1 cellular context compared by ENCODE assay signal in the genomic region with DNA sequence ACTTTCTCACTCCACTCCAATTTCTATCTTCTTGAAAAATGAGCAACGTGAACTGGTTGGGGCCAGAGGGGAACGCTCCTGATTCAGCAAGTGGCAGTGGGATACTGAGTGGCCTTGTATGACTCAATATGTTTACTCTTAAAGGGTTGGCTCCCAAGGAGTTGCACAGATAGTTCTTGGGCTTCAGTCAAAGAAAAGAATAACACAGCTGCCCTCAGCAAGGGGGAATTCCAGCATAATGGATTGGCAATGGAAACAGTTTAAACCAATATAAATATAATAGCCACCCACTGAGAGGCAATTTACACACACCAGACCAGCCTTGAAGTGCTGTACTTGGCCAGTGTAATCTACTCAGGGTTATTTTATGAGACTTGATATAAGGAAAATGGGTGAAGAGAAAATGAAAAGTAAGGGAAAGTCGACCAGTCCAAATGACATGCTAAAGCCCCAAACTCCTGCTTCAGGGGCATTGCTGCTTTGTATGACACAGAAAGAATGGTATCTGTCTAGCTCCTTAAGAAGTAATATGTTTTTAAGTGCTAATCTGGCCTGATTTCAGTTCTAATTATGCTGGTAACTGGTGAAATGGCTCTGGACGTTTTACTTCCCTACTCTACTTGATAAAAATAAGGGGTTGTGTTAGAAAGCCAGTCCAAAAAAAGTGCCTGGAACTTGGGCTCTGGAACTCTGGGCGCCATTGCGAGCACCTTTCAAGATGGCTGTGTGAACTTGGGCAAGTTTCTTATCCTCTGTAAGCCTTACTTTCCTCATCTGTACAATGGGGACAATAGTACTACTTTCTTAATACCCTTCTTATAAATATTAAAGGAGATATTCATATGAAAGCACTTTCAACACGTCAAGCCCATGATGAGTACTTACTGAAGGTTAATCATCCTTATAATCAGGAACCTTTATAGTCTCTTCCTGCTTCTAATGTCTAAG.
A peak's percentile ranks its signal among the peaks of the same experiment; 100 is the strongest.
TF ChIP-seq lines count a peak whose summit lies in the region.

No MANE protein-coding gene starts in this region.

TF ChIP-seq in HEK293, 187 proteins besides CTCF, POLR2A, EP300 and RAD21 (continued from another document):
- TF ChIP-seq BCL6B (tag by site-specific recombination; IDR thresholded peaks at IDR 0.05) = no peak
- TF ChIP-seq MEIS1 (CRISPR knock-in tag; IDR thresholded peaks at IDR 0.05; ENCODE audit: borderline replicate concordance) = peak; percentile 62; the same call in 1 of the 2 replicates
- TF ChIP-seq ZNF2 (tag by site-specific recombination; IDR thresholded peaks at IDR 0.05) = peak; percentile 38; the same call in 1 of the 2 replicates
- TF ChIP-seq, protein P1, sequence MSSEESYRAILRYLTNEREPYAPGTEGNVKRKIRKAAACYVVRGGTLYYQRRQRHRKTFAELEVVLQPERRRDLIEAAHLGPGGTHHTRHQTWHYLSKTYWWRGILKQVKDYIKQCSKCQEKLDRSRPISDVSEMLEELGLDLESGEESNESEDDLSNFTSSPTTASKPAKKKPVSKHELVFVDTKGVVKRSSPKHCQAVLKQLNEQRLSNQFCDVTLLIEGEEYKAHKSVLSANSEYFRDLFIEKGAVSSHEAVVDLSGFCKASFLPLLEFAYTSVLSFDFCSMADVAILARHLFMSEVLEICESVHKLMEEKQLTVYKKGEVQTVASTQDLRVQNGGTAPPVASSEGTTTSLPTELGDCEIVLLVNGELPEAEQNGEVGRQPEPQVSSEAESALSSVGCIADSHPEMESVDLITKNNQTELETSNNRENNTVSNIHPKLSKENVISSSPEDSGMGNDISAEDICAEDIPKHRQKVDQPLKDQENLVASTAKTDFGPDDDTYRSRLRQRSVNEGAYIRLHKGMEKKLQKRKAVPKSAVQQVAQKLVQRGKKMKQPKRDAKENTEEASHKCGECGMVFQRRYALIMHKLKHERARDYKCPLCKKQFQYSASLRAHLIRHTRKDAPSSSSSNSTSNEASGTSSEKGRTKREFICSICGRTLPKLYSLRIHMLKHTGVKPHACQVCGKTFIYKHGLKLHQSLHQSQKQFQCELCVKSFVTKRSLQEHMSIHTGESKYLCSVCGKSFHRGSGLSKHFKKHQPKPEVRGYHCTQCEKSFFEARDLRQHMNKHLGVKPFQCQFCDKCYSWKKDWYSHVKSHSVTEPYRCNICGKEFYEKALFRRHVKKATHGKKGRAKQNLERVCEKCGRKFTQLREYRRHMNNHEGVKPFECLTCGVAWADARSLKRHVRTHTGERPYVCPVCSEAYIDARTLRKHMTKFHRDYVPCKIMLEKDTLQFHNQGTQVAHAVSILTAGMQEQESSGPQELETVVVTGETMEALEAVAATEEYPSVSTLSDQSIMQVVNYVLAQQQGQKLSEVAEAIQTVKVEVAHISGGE (tag by site-specific recombination; conservative IDR thresholded peaks at IDR 0.05; ENCODE audit: low read depth) = no peak
- TF ChIP-seq, protein P2, sequence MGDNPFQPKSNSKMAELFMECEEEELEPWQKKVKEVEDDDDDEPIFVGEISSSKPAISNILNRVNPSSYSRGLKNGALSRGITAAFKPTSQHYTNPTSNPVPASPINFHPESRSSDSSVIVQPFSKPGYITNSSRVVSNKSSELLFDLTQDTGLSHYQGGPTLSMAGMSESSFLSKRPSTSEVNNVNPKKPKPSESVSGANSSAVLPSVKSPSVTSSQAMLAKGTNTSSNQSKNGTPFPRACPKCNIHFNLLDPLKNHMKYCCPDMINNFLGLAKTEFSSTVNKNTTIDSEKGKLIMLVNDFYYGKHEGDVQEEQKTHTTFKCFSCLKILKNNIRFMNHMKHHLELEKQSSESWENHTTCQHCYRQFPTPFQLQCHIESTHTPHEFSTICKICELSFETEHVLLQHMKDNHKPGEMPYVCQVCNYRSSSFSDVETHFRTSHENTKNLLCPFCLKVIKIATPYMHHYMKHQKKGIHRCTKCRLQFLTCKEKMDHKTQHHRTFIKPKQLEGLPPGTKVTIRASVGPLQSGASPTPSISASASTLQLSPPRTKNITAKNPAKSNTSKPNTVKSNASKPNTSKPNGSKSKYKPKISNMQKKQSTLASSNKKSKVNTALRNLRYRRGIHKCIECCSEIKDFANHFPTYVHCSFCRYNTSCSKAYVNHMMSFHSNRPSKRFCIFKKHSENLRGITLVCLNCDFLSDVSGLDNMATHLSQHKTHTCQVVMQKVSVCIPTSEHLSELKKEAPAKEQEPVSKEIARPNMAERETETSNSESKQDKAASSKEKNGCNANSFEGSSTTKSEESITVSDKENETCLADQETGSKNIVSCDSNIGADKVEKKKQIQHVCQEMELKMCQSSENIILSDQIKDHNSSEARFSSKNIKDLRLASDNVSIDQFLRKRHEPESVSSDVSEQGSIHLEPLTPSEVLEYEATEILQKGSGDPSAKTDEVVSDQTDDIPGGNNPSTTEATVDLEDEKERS (tag by site-specific recombination; IDR thresholded peaks at IDR 0.05) = no peak
- peak; percentile 98 for TF ChIP-seq ZNF843 (tag by site-specific recombination; IDR thresholded peaks at IDR 0.05)
- TF ChIP-seq PRDM1 (tag by site-specific recombination; IDR thresholded peaks at IDR 0.05) = no peak
- TF ChIP-seq ZBTB48 (tag by site-specific recombination; IDR thresholded peaks at IDR 0.05) = peak; percentile 52; the same call in 1 of the 2 replicates
- no peak for TF ChIP-seq ZNF26 (tag by site-specific recombination; IDR thresholded peaks at IDR 0.05)
- TF ChIP-seq ZNF391 (tag by site-specific recombination; IDR thresholded peaks at IDR 0.05; ENCODE audit: borderline replicate concordance, low read depth) = no peak
